ENCODE assay signal across 8 cellular contexts in the genomic region with DNA sequence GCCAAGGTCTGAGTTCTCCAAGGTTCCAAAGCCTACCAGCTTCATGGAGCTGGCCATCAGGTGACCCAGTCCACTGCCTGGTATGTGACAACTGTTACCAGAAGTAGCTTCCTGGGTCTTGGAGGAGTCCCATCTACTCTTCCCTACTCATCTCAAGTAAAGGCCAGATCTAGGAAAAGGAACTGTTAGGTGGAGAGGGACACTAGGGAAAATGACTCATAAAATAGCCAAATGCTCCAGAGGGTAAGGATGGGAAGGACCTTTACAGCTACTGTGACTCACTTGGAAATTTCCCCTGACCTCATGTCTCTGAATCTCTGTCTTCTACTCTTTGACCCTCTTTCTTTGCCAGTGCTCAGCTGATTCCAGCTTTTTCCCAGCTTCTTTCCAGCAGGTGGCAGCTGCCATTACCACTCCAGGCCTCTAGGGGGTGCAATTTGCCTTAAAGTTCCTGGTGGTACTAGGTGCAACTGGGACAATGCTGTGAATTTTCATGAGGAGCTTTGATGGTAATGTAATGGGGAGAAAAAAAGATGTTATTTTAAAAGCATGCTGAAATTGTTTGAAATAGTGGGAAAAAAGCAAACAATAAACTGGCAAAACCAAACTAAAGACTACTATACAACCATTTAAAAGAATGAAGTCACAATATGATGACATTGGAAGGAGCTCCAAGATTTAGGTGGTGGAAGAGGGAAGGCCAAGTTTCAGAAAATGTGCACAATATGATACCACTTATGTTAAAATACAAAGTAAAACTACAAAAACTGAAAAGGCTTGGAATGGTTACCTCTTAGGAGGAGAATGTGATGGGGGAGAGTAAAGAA. TPM values are rescaled to one million over a fixed set of nuclear protein-coding genes. Genes with fewer than 3 reads are reported as not detected.
DNase-seq lines count a peak whose midpoint lies in the region; ATAC-seq and TF ChIP-seq lines count a peak whose summit lies in the region.

No MANE protein-coding gene starts in this region.

- H3K9me3 Mint-ChIP-seq in activated naive CD4-positive, alpha-beta T cell treated with anti-CD3 and anti-CD28 coated beads, Interleukin-2, amount 10 ng/mL, durations not matched to agents 7 days and 5 days = no peaks in the 10 kb centered on the region
- peaks cover 10% of the 10 kb centered on the region for H3K9me3 Mint-ChIP-seq in glutamatergic neuron (ENCODE audit: unreplicated experiment)

- no peaks in the 10 kb centered on the region for H3K4me1 ChIP-seq in Peyer's patch

- H3K27ac ChIP-seq in Peyer's patch = no peak overlapping the region

- no peak overlapping the region for H3K27ac Mint-ChIP-seq in activated naive CD4-positive, alpha-beta T cell treated with anti-CD3 and anti-CD28 coated beads, Interleukin-2, amount 10 ng/mL, durations not matched to agents 7 days and 5 days
- no peak overlapping the region for H3K27ac Mint-ChIP-seq in glutamatergic neuron (ENCODE audit: unreplicated experiment)

- no peak for TF ChIP-seq POLR2A in Peyer's patch (IDR thresholded peaks at IDR 0.05)

- no peak overlapping the region for H3K4me3 Mint-ChIP-seq in activated naive CD4-positive, alpha-beta T cell treated with anti-CD3 and anti-CD28 coated beads, Interleukin-2, amount 10 ng/mL, durations not matched to agents 7 days and 5 days
- no peak overlapping the region for H3K4me3 Mint-ChIP-seq in glutamatergic neuron (ENCODE audit: unreplicated experiment)

- no peaks in the 10 kb centered on the region for H3K27me3 Mint-ChIP-seq in activated naive CD4-positive, alpha-beta T cell treated with anti-CD3 and anti-CD28 coated beads, Interleukin-2, amount 10 ng/mL, durations not matched to agents 7 days and 5 days
- peaks cover 9% of the 10 kb centered on the region for H3K27me3 Mint-ChIP-seq in glutamatergic neuron (ENCODE audit: unreplicated experiment)

- TF ChIP-seq CTCF in Peyer's patch (IDR thresholded peaks at IDR 0.05) = peak; percentile 81 to 98 (median 94)
- TF ChIP-seq CTCF in glutamatergic neuron (IDR thresholded peaks at IDR 0.05; ENCODE audit: partially characterized antibody, unreplicated experiment) = peak; percentile 98

- DNase-seq in DMS153 treated with DMSO at 0.1 percent for 48 hours (lab: John Stamatoyannopoulos, UW; ENCODE audit: unreplicated experiment) (peak; percentile 9), Peyer's patch (peak; percentile 58 to 86 (median 76)), glutamatergic neuron (peak; percentile 85), pons (ENCODE audit: low spot score) (peak; percentile 71)
- peak; percentile 31 for DNase-seq in Jurkat, Clone E6-1 (ENCODE audit: low read depth, low spot score)
- peak; percentile 71 for DNase-seq in activated naive CD4-positive, alpha-beta T cell treated with anti-CD3 and anti-CD28 coated beads, Interleukin-2, amount 10 ng/mL, durations not matched to agents 7 days and 5 days

- no peak overlapping the region for H3K4me3 ChIP-seq in Jurkat, Clone E6-1 (ENCODE audit: low read length)
- no peak overlapping the region for H3K4me3 ChIP-seq in Peyer's patch

- no peaks in the 10 kb centered on the region for H3K4me1 Mint-ChIP-seq in activated naive CD4-positive, alpha-beta T cell treated with anti-CD3 and anti-CD28 coated beads, Interleukin-2, amount 10 ng/mL, durations not matched to agents 7 days and 5 days
- peaks cover 17% of the 10 kb centered on the region for H3K4me1 Mint-ChIP-seq in glutamatergic neuron (ENCODE audit: low read depth, unreplicated experiment)

- peaks cover 2% of the 10 kb centered on the region for H3K36me3 Mint-ChIP-seq in activated naive CD4-positive, alpha-beta T cell treated with anti-CD3 and anti-CD28 coated beads, Interleukin-2, amount 10 ng/mL, durations not matched to agents 7 days and 5 days
- H3K36me3 Mint-ChIP-seq in glutamatergic neuron (ENCODE audit: unreplicated experiment) = peaks cover 7% of the 10 kb centered on the region

- H3K9me3 ChIP-seq in Peyer's patch = no peaks in the 10 kb centered on the region

- CTCF ChIA-PET in activated naive CD4-positive, alpha-beta T cell treated with anti-CD3 and anti-CD28 coated beads, Interleukin-2, amount 10 ng/mL, durations not matched to agents 7 days and 5 days (lab: Charles Lee) = interaction anchor here (0.7 to 3.3 kb wide), 43 partner anchors 9 to 233 kb away, joined by 3 to 41 read pairs (median 4); no protein-coding TSS in a partner anchor

- no peak for ATAC-seq in GM19397 (IDR thresholded peaks at IDR 0.05; ENCODE audit: unreplicated experiment)
- ATAC-seq in HG02885 (IDR thresholded peaks at IDR 0.05; ENCODE audit: poor library complexity, unreplicated experiment) = no peak

- H3K27me3 ChIP-seq in Peyer's patch = no peaks in the 10 kb centered on the region

- peaks cover 0 to 27% (median 0%) of the 10 kb centered on the region in 3 donors for H3K36me3 ChIP-seq in Peyer's patch

RNA-seq across cellular contexts. Expression of a gene that starts 27.1 kb away (rescaled TPM):
- polyA plus RNA-seq in Jurkat, Clone E6-1 (2012; ENCODE audit: insufficient read depth, insufficient read length) = 2.1 TPM
- total RNA-seq in Peyer's patch (10 to 100 TPM in 3 of 4 donors, 1 to 10 TPM in 1; 7.4 to 97.2 (median 88.3) TPM), glutamatergic neuron (ENCODE audit: unreplicated experiment) (4.6 TPM)

RNA-seq across cellular contexts. Expression of a gene that starts 54.6 kb away (rescaled TPM):
- polyA plus RNA-seq in Jurkat, Clone E6-1 (2012; ENCODE audit: insufficient read depth, insufficient read length) = 15.1 TPM
- total RNA-seq in Peyer's patch (10 to 100 TPM in 2 of 4 donors, 1 to 10 TPM in 2; 6.0 to 13.2 (median 9.5) TPM), glutamatergic neuron (ENCODE audit: unreplicated experiment) (221 TPM)

RNA-seq across cellular contexts. Expression of a gene that starts 54.8 kb away (rescaled TPM):
- polyA plus RNA-seq in Jurkat, Clone E6-1 (2012; ENCODE audit: insufficient read depth, insufficient read length) = 0.54 TPM
- total RNA-seq in Peyer's patch (not detected), glutamatergic neuron (ENCODE audit: unreplicated experiment) (1.2 TPM)

Comparison
In these comparisons a context has a peak if more than half of its experiments do, and no peak if none do; other contexts are left out.
1. DNase-seq: peak in every context shown above with its lines; median percentile 85 in glutamatergic neuron; 76 in Peyer's patch; 71 in activated naive CD4-positive, alpha-beta T cell treated with anti-CD3 and anti-CD28 coated beads, Interleukin-2, amount 10 ng/mL, durations not matched to agents 7 days and 5 days; 71 in pons; 31 in Jurkat, Clone E6-1; 9 in DMS153 treated with DMSO at 0.1 percent for 48 hours.
2. RNA of a gene that starts 54.6 kb away (total RNA-seq): 221 TPM in glutamatergic neuron (single experiment); 6.0 to 13.2 TPM in Peyer's patch; every median in the first group is over 10 times any median in the second.